In the genomic region with DNA sequence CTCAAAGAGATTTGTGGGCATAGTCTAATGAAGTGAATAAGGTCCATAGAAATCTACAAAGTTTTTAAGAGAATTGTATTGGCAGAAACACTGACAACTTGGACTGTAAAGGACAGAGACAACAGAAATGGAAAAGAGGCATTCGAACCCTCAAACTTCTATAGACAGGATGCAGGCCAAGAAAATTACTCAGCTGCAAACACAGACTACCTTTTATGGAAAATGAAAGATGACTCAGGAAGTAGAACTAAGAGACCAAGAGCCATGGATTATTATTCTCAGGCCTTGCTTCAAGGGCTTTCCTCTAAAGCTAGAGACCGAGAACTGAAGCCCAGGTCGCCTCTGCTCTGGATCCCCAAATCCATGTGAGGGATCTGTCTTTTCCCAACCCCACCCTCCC, we compare ENCODE assay signal across 19 cellular contexts. TPM values are rescaled to one million over a fixed set of nuclear protein-coding genes. Genes with fewer than 3 reads are reported as not detected.
"Had no signal": no experiment of that assay in that cellular context is flagged by ENCODE, and none has a peak within 500 bp of the region (broad histone marks: within the 10 kb centered on the region; RNA-seq: fewer than 3 reads in every experiment).

No MANE protein-coding gene starts in this region.

- DNase-seq: activated CD4-positive, alpha-beta T cell treated with anti-CD3 and anti-CD28 coated beads for 48 hours; head of caudate nucleus; immature natural killer cell; mesendoderm; nucleus accumbens; right cardiac atrium; stimulated activated CD4-positive, alpha-beta T cell treated with anti-CD3 and anti-CD28 coated beads, Interleukin-4, amount 100 ng/mL, for 24 hours; stimulated activated naive CD4-positive, alpha-beta T cell treated with Interleukin-2 at 50 U/mL for 16 hours; substantia nigra; uterus had no signal

- H3K27ac ChIP-seq: breast epithelium, epithelial cell of prostate, skin epidermis, tibial nerve, uterus had no signal

- ATAC-seq: natural killer cell treated with Interleukin-12 subunit alpha and Interleukin-12 subunit beta and Interleukin-15 and Interleukin-18, amount 100 ng/mL, for 72 hours; right cardiac atrium; SK-N-SH treated with all-trans-retinoic acid at 6 μM for 48 hours had no signal

- H3K27me3 Mint-ChIP-seq: activated naive CD8-positive, alpha-beta T cell had no signal

- H3K27me3 ChIP-seq: breast epithelium, tibial nerve, uterus had no signal

- FAIRE-seq: frontal cortex had no signal

- H3K27ac Mint-ChIP-seq: activated naive CD8-positive, alpha-beta T cell; natural killer cell treated with Interleukin-12 subunit alpha and Interleukin-12 subunit beta and Interleukin-15 and Interleukin-18, amount 100 ng/mL, for 72 hours had no signal

- H3K4me3 Mint-ChIP-seq: activated naive CD8-positive, alpha-beta T cell; immature natural killer cell; natural killer cell treated with Interleukin-12 subunit alpha and Interleukin-12 subunit beta and Interleukin-15 and Interleukin-18, amount 100 ng/mL, for 72 hours had no signal

- H3K9me3 ChIP-seq: breast epithelium, uterus had no signal

- H3K36me3 ChIP-seq: breast epithelium, tibial nerve, uterus had no signal

- H3K9me3 Mint-ChIP-seq: immature natural killer cell; natural killer cell treated with Interleukin-12 subunit alpha and Interleukin-12 subunit beta and Interleukin-15 and Interleukin-18, amount 100 ng/mL, for 72 hours had no signal

- H3K4me3 ChIP-seq: breast epithelium, skin epidermis, tibial nerve, uterus had no signal

- H3K36me3 Mint-ChIP-seq: activated naive CD8-positive, alpha-beta T cell; immature natural killer cell; natural killer cell treated with Interleukin-12 subunit alpha and Interleukin-12 subunit beta and Interleukin-15 and Interleukin-18, amount 100 ng/mL, for 72 hours had no signal

RNA-seq across cellular contexts. Expression of a gene that starts 42.1 kb away (rescaled TPM):
- total RNA-seq: breast epithelium; dermis microvascular lymphatic vessel endothelial cell; natural killer cell treated with Interleukin-12 subunit alpha and Interleukin-12 subunit beta and Interleukin-15 and Interleukin-18, amount 100 ng/mL, for 72 hours had no signal
